In the genomic region with DNA sequence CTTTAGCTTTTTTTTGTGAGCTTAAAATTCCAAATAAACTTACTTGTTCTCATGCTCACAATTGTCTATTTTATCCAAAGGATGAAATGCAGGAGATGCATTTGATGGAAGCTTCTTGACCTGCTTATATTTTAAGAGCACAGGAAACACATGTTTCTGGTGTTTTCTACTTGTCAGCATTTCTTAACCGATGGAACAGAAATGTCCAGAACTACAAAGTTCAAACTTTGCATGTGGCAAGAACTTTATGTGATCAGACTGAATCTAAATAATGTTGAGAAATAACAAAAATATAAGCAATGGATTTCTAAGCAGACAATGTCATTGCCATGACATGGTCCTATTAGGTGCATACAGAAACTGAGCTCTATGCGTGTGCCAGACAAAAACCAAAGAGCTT, we compare ENCODE assay signal across 21 cellular contexts. TPM values are rescaled to one million over a fixed set of nuclear protein-coding genes. Genes with fewer than 3 reads are reported as not detected.
DNase-seq lines count a peak whose midpoint lies in the region; ATAC-seq and TF ChIP-seq lines count a peak whose summit lies in the region.
"Had no signal": no experiment of that assay in that cellular context is flagged by ENCODE, and none has a peak within 500 bp of the region (broad histone marks: within the 10 kb centered on the region; RNA-seq: fewer than 3 reads in every experiment).

No MANE protein-coding gene starts in this region.

- H3K9me2 ChIP-seq in GM23338 (ENCODE audit: insufficient read depth) = no peaks in the 10 kb centered on the region

- H3K27ac ChIP-seq in GM23338 (ENCODE audit: low read depth) (no peak overlapping the region), left ventricle myocardium inferior (replicated peaks) (no peak overlapping the region)

- H3K36me3 Mint-ChIP-seq in activated naive CD4-positive, alpha-beta T cell treated with anti-CD3 and anti-CD28 coated beads for 36 hours (ENCODE audit: low read depth) = no peaks in the 10 kb centered on the region
- H3K36me3 Mint-ChIP-seq in GM23338 (ENCODE audit: low read depth) = no peaks in the 10 kb centered on the region
- no peaks in the 10 kb centered on the region for H3K36me3 Mint-ChIP-seq in T-helper 2 cell treated with Interferon-gamma antibody and Interleukin-4, amounts not matched to agents 5 μg/mL and 100 μg/mL, for 36 hours (ENCODE audit: low read depth)

- intact Hi-C loops in activated naive CD4-positive, alpha-beta T cell treated with anti-CD3 and anti-CD28 coated beads for 36 hours (cut with micrococcal nuclease) = loop anchor here (1.0 to 10.0 kb wide), 3 partner anchors 34 to 843 kb away; partner anchors contain the start of gene NBEAL1
- intact Hi-C loops in left ventricle myocardium inferior (cut with micrococcal nuclease) = no loop called here

- no peaks in the 10 kb centered on the region for H3K27me3 ChIP-seq in GM23338 (ENCODE audit: insufficient read depth)
- no peaks in the 10 kb centered on the region for H3K27me3 ChIP-seq in left ventricle myocardium inferior (ENCODE audit: low read depth)
- H3K27me3 ChIP-seq: BLaER1 treated with 17β-estradiol and CSF1 and Interleukin-3, amounts not matched to agents 10 nM and 100 nM had no signal

- CTCF ChIA-PET in activated naive CD4-positive, alpha-beta T cell treated with anti-CD3 and anti-CD28 coated beads for 36 hours (lab: Charles Lee) = interaction anchor here (0.7 to 2.0 kb wide), 10 partner anchors 8 to 288 kb away, joined by 3 to 22 read pairs (median 4); partner anchors contain the start of gene CTLA4

- peaks cover 87% of the 10 kb centered on the region for H3K4me1 Mint-ChIP-seq in activated naive CD4-positive, alpha-beta T cell treated with anti-CD3 and anti-CD28 coated beads for 36 hours (ENCODE audit: low read depth)
- no peaks in the 10 kb centered on the region; the same call in 2 of the 3 replicates for H3K4me1 Mint-ChIP-seq in GM23338
- H3K4me1 Mint-ChIP-seq in T-helper 2 cell treated with Interferon-gamma antibody and Interleukin-4, amounts not matched to agents 5 μg/mL and 100 μg/mL, for 36 hours (ENCODE audit: low read depth) = peaks cover 77% of the 10 kb centered on the region

- H3K4me3 ChIP-seq in GM23338 (no peak overlapping the region), left ventricle myocardium inferior (no peak overlapping the region)
- H3K4me3 ChIP-seq: BLaER1 treated with 17β-estradiol and CSF1 and Interleukin-3, amounts not matched to agents 10 nM and 100 nM had no signal

- TF ChIP-seq CTCF in GM23338 (conservative IDR thresholded peaks at IDR 0.05; ENCODE audit: low read depth in 2 of 2) = no peak
- no peak for TF ChIP-seq CTCF in left ventricle myocardium inferior (IDR thresholded peaks at IDR 0.05; ENCODE audit: borderline replicate concordance)

- H3F3A ChIP-seq in GM23338 (replicated peaks; ENCODE audit: low read depth) = no peaks in the 10 kb centered on the region

- peak overlapping the region; percentile 60 for H3K27ac Mint-ChIP-seq in activated naive CD4-positive, alpha-beta T cell treated with anti-CD3 and anti-CD28 coated beads for 36 hours
- no peak overlapping the region for H3K27ac Mint-ChIP-seq in GM23338
- no peak overlapping the region for H3K27ac Mint-ChIP-seq in T-helper 2 cell treated with Interferon-gamma antibody and Interleukin-4, amounts not matched to agents 5 μg/mL and 100 μg/mL, for 36 hours

- H3K4me3 Mint-ChIP-seq in activated naive CD4-positive, alpha-beta T cell treated with anti-CD3 and anti-CD28 coated beads for 36 hours = no peak overlapping the region
- no peak overlapping the region for H3K4me3 Mint-ChIP-seq in GM23338
- peak overlapping the region; percentile 74 for H3K4me3 Mint-ChIP-seq in T-helper 2 cell treated with Interferon-gamma antibody and Interleukin-4, amounts not matched to agents 5 μg/mL and 100 μg/mL, for 36 hours

- no peaks in the 10 kb centered on the region for H3K36me3 ChIP-seq in GM23338 (ENCODE audit: insufficient read depth)
- H3K36me3 ChIP-seq in left ventricle myocardium inferior = no peaks in the 10 kb centered on the region
- H3K36me3 ChIP-seq: BLaER1 treated with 17β-estradiol and CSF1 and Interleukin-3, amounts not matched to agents 10 nM and 100 nM had no signal

- H4K20me1 ChIP-seq in GM23338 (replicated peaks; ENCODE audit: insufficient read depth) = no peaks in the 10 kb centered on the region; the same call in 1 of the 2 replicates
- H4K20me1 ChIP-seq: BLaER1 treated with 17β-estradiol and CSF1 and Interleukin-3, amounts not matched to agents 10 nM and 100 nM had no signal

- no peaks in the 10 kb centered on the region for H3K9me3 Mint-ChIP-seq in activated naive CD4-positive, alpha-beta T cell treated with anti-CD3 and anti-CD28 coated beads for 36 hours
- no peaks in the 10 kb centered on the region for H3K9me3 Mint-ChIP-seq in GM23338
- no peaks in the 10 kb centered on the region for H3K9me3 Mint-ChIP-seq in T-helper 2 cell treated with Interferon-gamma antibody and Interleukin-4, amounts not matched to agents 5 μg/mL and 100 μg/mL, for 36 hours

- no peaks in the 10 kb centered on the region for H3K4me1 ChIP-seq in GM23338 (ENCODE audit: insufficient read depth)
- no peaks in the 10 kb centered on the region for H3K4me1 ChIP-seq in left ventricle myocardium inferior

- H3K9me3 ChIP-seq in left ventricle myocardium inferior (replicated peaks) = peaks cover under 1% of the 10 kb centered on the region

- 0 out of 2 replicates have a peak overlapping the region, but pooled peaks have one; percentile 1 for H2AFZ ChIP-seq in GM23338

- H3K27me3 Mint-ChIP-seq in activated naive CD4-positive, alpha-beta T cell treated with anti-CD3 and anti-CD28 coated beads for 36 hours (ENCODE audit: low read depth) = no peaks in the 10 kb centered on the region
- H3K27me3 Mint-ChIP-seq in GM23338 (ENCODE audit: insufficient read depth, low read depth, poor library complexity) = no peaks in the 10 kb centered on the region
- H3K27me3 Mint-ChIP-seq in T-helper 2 cell treated with Interferon-gamma antibody and Interleukin-4, amounts not matched to agents 5 μg/mL and 100 μg/mL, for 36 hours (ENCODE audit: low read depth) = no peaks in the 10 kb centered on the region

- no peak overlapping the region for H3K4me2 ChIP-seq in GM23338

- no peaks in the 10 kb centered on the region for H3K79me2 ChIP-seq in GM23338 (replicated peaks; ENCODE audit: insufficient read depth)

- no peak for ATAC-seq in GM23338
- no peak for ATAC-seq in HG03442 (IDR thresholded peaks at IDR 0.05; ENCODE audit: unreplicated experiment)

- no peak for DNase-seq in activated naive CD4-positive, alpha-beta T cell treated with anti-CD3 and anti-CD28 coated beads for 36 hours
- DNase-seq in activated naive CD4-positive, alpha-beta T cell treated with anti-CD3 and anti-CD28 coated beads, Interleukin-2, amount 50 U/mL, for 16 hours = no peak
- DNase-seq in GM23338 (ENCODE audit: low spot score) (no peak), medulla oblongata (ENCODE audit: extremely low spot score) (peak; percentile 34), left ventricle myocardium inferior (no peak), COLO668 (lab: John Stamatoyannopoulos, UW; ENCODE audit: unreplicated experiment) (no peak)
- no peak for DNase-seq in T-helper 2 cell treated with Interferon-gamma antibody and Interleukin-4, amounts not matched to agents 5 μg/mL and 100 μg/mL, for 36 hours (ENCODE audit: low spot score)
- DNase-seq: COR-L47, DMS 273 treated with DMSO at 0.1 percent for 48 hours, DND-41, NCI-H1105 treated with DMSO at 0.1 percent for 48 hours, NCI-H1694, NCI-H510A, NCI-H774, SIG-M5 had no signal

TF ChIP-seq in GM23338, 12 proteins besides CTCF, POLR2A, EP300 and RAD21 (continues in another document):
- TF ChIP-seq, protein P1, sequence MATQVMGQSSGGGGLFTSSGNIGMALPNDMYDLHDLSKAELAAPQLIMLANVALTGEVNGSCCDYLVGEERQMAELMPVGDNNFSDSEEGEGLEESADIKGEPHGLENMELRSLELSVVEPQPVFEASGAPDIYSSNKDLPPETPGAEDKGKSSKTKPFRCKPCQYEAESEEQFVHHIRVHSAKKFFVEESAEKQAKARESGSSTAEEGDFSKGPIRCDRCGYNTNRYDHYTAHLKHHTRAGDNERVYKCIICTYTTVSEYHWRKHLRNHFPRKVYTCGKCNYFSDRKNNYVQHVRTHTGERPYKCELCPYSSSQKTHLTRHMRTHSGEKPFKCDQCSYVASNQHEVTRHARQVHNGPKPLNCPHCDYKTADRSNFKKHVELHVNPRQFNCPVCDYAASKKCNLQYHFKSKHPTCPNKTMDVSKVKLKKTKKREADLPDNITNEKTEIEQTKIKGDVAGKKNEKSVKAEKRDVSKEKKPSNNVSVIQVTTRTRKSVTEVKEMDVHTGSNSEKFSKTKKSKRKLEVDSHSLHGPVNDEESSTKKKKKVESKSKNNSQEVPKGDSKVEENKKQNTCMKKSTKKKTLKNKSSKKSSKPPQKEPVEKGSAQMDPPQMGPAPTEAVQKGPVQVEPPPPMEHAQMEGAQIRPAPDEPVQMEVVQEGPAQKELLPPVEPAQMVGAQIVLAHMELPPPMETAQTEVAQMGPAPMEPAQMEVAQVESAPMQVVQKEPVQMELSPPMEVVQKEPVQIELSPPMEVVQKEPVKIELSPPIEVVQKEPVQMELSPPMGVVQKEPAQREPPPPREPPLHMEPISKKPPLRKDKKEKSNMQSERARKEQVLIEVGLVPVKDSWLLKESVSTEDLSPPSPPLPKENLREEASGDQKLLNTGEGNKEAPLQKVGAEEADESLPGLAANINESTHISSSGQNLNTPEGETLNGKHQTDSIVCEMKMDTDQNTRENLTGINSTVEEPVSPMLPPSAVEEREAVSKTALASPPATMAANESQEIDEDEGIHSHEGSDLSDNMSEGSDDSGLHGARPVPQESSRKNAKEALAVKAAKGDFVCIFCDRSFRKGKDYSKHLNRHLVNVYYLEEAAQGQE (IDR thresholded peaks at IDR 0.05; ENCODE audit: unreplicated experiment) = no peak
- TF ChIP-seq ZNF114 (CRISPR knock-in tag; IDR thresholded peaks at IDR 0.05) (no peak), EZH2 (IDR thresholded peaks at IDR 0.05; ENCODE audit: low read depth, unreplicated experiment) (no peak), CREB1 (CRISPR knock-in tag; IDR thresholded peaks at IDR 0.05; ENCODE audit: low read depth) (no peak), EZH2phosphoT487 (IDR thresholded peaks at IDR 0.05; ENCODE audit: unreplicated experiment) (no peak), STAT1 (IDR thresholded peaks at IDR 0.05; ENCODE audit: unreplicated experiment) (no peak)
- TF ChIP-seq, protein P2, sequence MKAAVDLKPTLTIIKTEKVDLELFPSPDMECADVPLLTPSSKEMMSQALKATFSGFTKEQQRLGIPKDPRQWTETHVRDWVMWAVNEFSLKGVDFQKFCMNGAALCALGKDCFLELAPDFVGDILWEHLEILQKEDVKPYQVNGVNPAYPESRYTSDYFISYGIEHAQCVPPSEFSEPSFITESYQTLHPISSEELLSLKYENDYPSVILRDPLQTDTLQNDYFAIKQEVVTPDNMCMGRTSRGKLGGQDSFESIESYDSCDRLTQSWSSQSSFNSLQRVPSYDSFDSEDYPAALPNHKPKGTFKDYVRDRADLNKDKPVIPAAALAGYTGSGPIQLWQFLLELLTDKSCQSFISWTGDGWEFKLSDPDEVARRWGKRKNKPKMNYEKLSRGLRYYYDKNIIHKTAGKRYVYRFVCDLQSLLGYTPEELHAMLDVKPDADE (IDR thresholded peaks at IDR 0.05) = no peak

RNA-seq across cellular contexts. Expression of gene CTLA4, which starts 9.9 kb away (rescaled TPM):
- total RNA-seq in activated naive CD4-positive, alpha-beta T cell treated with anti-CD3 and anti-CD28 coated beads for 36 hours = 10 to 100 TPM; 65.2 to 69.7 TPM
- total RNA-seq in GM23338 (2014; rRNA removed; shearing (Covaris generic)) = not detected in 2 replicates
- not detected in 2 replicates for polyA plus RNA-seq in GM23338 (2016; fragmentation: Nextera tagmentation; extraction: Ambion mirVana)
- total RNA-seq in left ventricle myocardium inferior = 0.11 TPM
- total RNA-seq: G401, H4, HT-29, RPMI7951 had no signal

Comparison
In these comparisons a context has a peak if more than half of its experiments do, and no peak if none do; other contexts are left out.
1. RNA of gene CTLA4, which starts 9.9 kb away (total RNA-seq): 65.2 to 69.7 TPM in activated naive CD4-positive, alpha-beta T cell treated with anti-CD3 and anti-CD28 coated beads for 36 hours; 0.11 TPM in left ventricle myocardium inferior (single experiment) and not detected in GM23338; every median in the first group is over 10 times any median in the second.